In genomic region chr5:67153292-67153691, GRCh38 we compare ENCODE assay signal across 24 cellular contexts. TPM values are rescaled to one million over a fixed set of nuclear protein-coding genes. Genes with fewer than 3 reads are reported as not detected.
"Had no signal": no experiment of that assay in that cellular context is flagged by ENCODE, and none has a peak within 500 bp of the region (broad histone marks: within the 10 kb centered on the region; RNA-seq: fewer than 3 reads in every experiment).

No MANE protein-coding gene starts in this region.

- H3K4me3 Mint-ChIP-seq: activated CD8-positive, alpha-beta T cell treated with anti-CD3 and anti-CD28 coated beads for 36 hours; activated naive CD4-positive, alpha-beta T cell treated with anti-CD3 and anti-CD28 coated beads for 36 hours; activated naive CD8-positive, alpha-beta T cell treated with anti-CD3 and anti-CD28 coated beads for 36 hours; activated T-helper 1 cell treated with anti-CD3 and anti-CD28 coated beads, Interleukin-12 subunit alpha, Interleukin-12 subunit beta, Interleukin-2, Interleukin-4 antibody, amounts not matched to agents 30 ng/mL and 10 ng/mL and 1 ng/mL, durations not matched to agents 14 hours and 24 hours and 36 hours; T-helper 1 cell treated with Interleukin-12 subunit alpha and Interleukin-12 subunit beta and Interleukin-4 antibody, amounts not matched to agents 30 μg/mL and 1 μg/mL, for 36 hours had no signal

- DNase-seq: activated CD4-positive, alpha-beta T cell treated with anti-CD3 and anti-CD28 coated beads for 4 hours; activated CD8-positive, alpha-beta memory T cell treated with anti-CD3 and anti-CD28 coated beads, Interleukin-2, amount 50 U/mL, for 4 hours; activated CD8-positive, alpha-beta T cell treated with anti-CD3 and anti-CD28 coated beads for 36 hours; activated gamma-delta T cell; activated naive CD4-positive, alpha-beta T cell treated with anti-CD3 and anti-CD28 coated beads for 36 hours; activated naive CD8-positive, alpha-beta T cell treated with anti-CD3 and anti-CD28 coated beads for 36 hours; anterior cingulate cortex; cerebellar nuclear complex; NCI-H1092; NCI-H1417 treated with DMSO at 0.1 percent for 48 hours; NCI-H1694; NCI-H2029; NCI-H2107; NCI-H2171 treated with DMSO at 0.1 percent for 48 hours; NCI-H226; NCI-H510A treated with DMSO at 0.1 percent for 48 hours; Peyer's patch; SHP77; SW 1271 had no signal

- H3K27ac Mint-ChIP-seq: activated CD8-positive, alpha-beta T cell treated with anti-CD3 and anti-CD28 coated beads for 36 hours; activated naive CD4-positive, alpha-beta T cell treated with anti-CD3 and anti-CD28 coated beads for 36 hours; activated naive CD8-positive, alpha-beta T cell treated with anti-CD3 and anti-CD28 coated beads for 36 hours; activated T-helper 1 cell treated with anti-CD3 and anti-CD28 coated beads, Interleukin-12 subunit alpha, Interleukin-12 subunit beta, Interleukin-2, Interleukin-4 antibody, amounts not matched to agents 30 ng/mL and 10 ng/mL and 1 ng/mL, durations not matched to agents 14 hours and 24 hours and 36 hours; T-helper 1 cell treated with Interleukin-12 subunit alpha and Interleukin-12 subunit beta and Interleukin-4 antibody, amounts not matched to agents 30 μg/mL and 1 μg/mL, for 36 hours had no signal

- ATAC-seq: activated CD4-positive, CD25-positive, alpha-beta regulatory T cell treated with anti-CD3 and anti-CD28 coated beads, Interleukin-2, amount 50 U/mL, for 24 hours; activated CD8-positive, alpha-beta T cell treated with anti-CD3 and anti-CD28 coated beads for 36 hours; SK-N-SH treated with all-trans-retinoic acid at 6 μM for 48 hours had no signal

- H3K27me3 Mint-ChIP-seq: activated CD8-positive, alpha-beta T cell treated with anti-CD3 and anti-CD28 coated beads for 36 hours; activated naive CD8-positive, alpha-beta T cell treated with anti-CD3 and anti-CD28 coated beads for 36 hours had no signal

- H3K9me3 Mint-ChIP-seq: activated CD8-positive, alpha-beta T cell treated with anti-CD3 and anti-CD28 coated beads for 36 hours; activated naive CD4-positive, alpha-beta T cell treated with anti-CD3 and anti-CD28 coated beads for 36 hours; activated naive CD8-positive, alpha-beta T cell treated with anti-CD3 and anti-CD28 coated beads for 36 hours; activated T-helper 1 cell treated with anti-CD3 and anti-CD28 coated beads, Interleukin-12 subunit alpha, Interleukin-12 subunit beta, Interleukin-2, Interleukin-4 antibody, amounts not matched to agents 30 ng/mL and 10 ng/mL and 1 ng/mL, durations not matched to agents 14 hours and 24 hours and 36 hours; T-helper 1 cell treated with Interleukin-12 subunit alpha and Interleukin-12 subunit beta and Interleukin-4 antibody, amounts not matched to agents 30 μg/mL and 1 μg/mL, for 36 hours had no signal

RNA-seq across cellular contexts. Expression of gene CD180, which starts 43.3 kb away (rescaled TPM):
- total RNA-seq: activated CD8-positive, alpha-beta T cell treated with anti-CD3 and anti-CD28 coated beads for 36 hours; activated naive CD4-positive, alpha-beta T cell treated with anti-CD3 and anti-CD28 coated beads for 36 hours; SJSA1 had no signal
